Comparison of ENCODE assay signal across 19 cellular contexts in the genomic region with DNA sequence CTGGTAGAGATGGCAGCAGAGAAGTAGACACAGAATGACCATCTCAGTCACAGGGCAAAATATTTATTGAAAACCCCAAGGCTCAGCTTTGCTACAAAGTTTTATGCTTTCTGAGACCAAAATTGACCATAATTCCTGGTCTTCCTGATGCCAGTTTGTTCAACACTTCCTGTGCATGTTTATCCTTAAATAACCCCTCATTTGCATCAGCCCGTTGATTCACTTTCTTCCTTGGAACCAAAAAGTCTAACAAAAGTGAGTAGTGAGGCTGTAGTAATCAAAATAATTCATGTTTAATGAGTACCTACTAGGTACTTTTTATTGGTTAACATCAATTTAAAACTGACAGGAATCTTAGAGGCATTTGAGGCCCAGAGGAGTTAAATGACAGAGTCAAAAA. TPM values are rescaled to one million over a fixed set of nuclear protein-coding genes. Genes with fewer than 3 reads are reported as not detected.
"Had no signal": no experiment of that assay in that cellular context is flagged by ENCODE, and none has a peak within 500 bp of the region (broad histone marks: within the 10 kb centered on the region; RNA-seq: fewer than 3 reads in every experiment).

No MANE protein-coding gene starts in this region.

- DNase-seq: activated CD8-positive, alpha-beta memory T cell treated with anti-CD3 and anti-CD28 coated beads, Interleukin-2, amount 50 U/mL, for 4 hours; activated CD8-positive, alpha-beta T cell treated with anti-CD3 and anti-CD28 coated beads for 36 hours; activated naive CD4-positive, alpha-beta T cell; activated naive CD8-positive, alpha-beta T cell treated with anti-CD3 and anti-CD28 coated beads, Interleukin-2, amount 50 U/mL, for 24 hours; caudate nucleus; effector CD4-positive, alpha-beta T cell; left cardiac atrium; nucleus accumbens; sigmoid colon; stimulated activated CD4-positive, alpha-beta T cell treated with anti-CD3 and anti-CD28 coated beads, Interleukin-2, amount 100 ng/mL, for 48 hours; stimulated activated naive CD4-positive, alpha-beta T cell treated with Interleukin-2 at 50 U/mL for 16 hours; T1000; upper lobe of left lung had no signal

- H3K36me3 ChIP-seq: prostate gland, sigmoid colon, suprapubic skin, upper lobe of left lung had no signal

- H3K27ac ChIP-seq: coronary artery, prostate gland, sigmoid colon, suprapubic skin, upper lobe of left lung had no signal

- H3K4me1 Mint-ChIP-seq: activated naive CD8-positive, alpha-beta T cell treated with anti-CD3 and anti-CD28 coated beads, Interleukin-2, amount 50 U/mL, for 24 hours had no signal

- H3K4me1 ChIP-seq: prostate gland, sigmoid colon, suprapubic skin, upper lobe of left lung had no signal

- H3K4me3 Mint-ChIP-seq: activated CD8-positive, alpha-beta T cell treated with anti-CD3 and anti-CD28 coated beads for 36 hours; activated naive CD8-positive, alpha-beta T cell treated with anti-CD3 and anti-CD28 coated beads, Interleukin-2, amount 50 U/mL, for 24 hours; natural killer cell treated with Interleukin-12 subunit alpha and Interleukin-12 subunit beta and Interleukin-15 and Interleukin-18, amount 100 ng/mL, for 72 hours had no signal

- H3K27me3 Mint-ChIP-seq: activated CD8-positive, alpha-beta T cell treated with anti-CD3 and anti-CD28 coated beads for 36 hours; activated naive CD8-positive, alpha-beta T cell treated with anti-CD3 and anti-CD28 coated beads, Interleukin-2, amount 50 U/mL, for 24 hours; natural killer cell treated with Interleukin-12 subunit alpha and Interleukin-12 subunit beta and Interleukin-15 and Interleukin-18, amount 100 ng/mL, for 72 hours had no signal

- ATAC-seq: activated CD8-positive, alpha-beta T cell treated with anti-CD3 and anti-CD28 coated beads for 36 hours; activated naive CD8-positive, alpha-beta T cell treated with anti-CD3 and anti-CD28 coated beads, Interleukin-2, amount 50 U/mL, for 24 hours; left cardiac atrium; natural killer cell treated with Interleukin-12 subunit alpha and Interleukin-12 subunit beta and Interleukin-15 and Interleukin-18, amount 100 ng/mL, for 72 hours had no signal

- H3K9me3 Mint-ChIP-seq: activated naive CD8-positive, alpha-beta T cell treated with anti-CD3 and anti-CD28 coated beads, Interleukin-2, amount 50 U/mL, for 24 hours had no signal

- H3K27ac Mint-ChIP-seq: activated CD8-positive, alpha-beta T cell treated with anti-CD3 and anti-CD28 coated beads for 36 hours; activated naive CD8-positive, alpha-beta T cell treated with anti-CD3 and anti-CD28 coated beads, Interleukin-2, amount 50 U/mL, for 24 hours; natural killer cell treated with Interleukin-12 subunit alpha and Interleukin-12 subunit beta and Interleukin-15 and Interleukin-18, amount 100 ng/mL, for 72 hours had no signal

- H3K9me3 ChIP-seq: prostate gland, sigmoid colon, suprapubic skin, upper lobe of left lung had no signal

- H3K27me3 ChIP-seq: sigmoid colon, suprapubic skin, upper lobe of left lung had no signal

- H3K4me3 ChIP-seq: coronary artery, prostate gland, sigmoid colon, suprapubic skin, upper lobe of left lung had no signal

- H3K36me3 Mint-ChIP-seq: natural killer cell treated with Interleukin-12 subunit alpha and Interleukin-12 subunit beta and Interleukin-15 and Interleukin-18, amount 100 ng/mL, for 72 hours had no signal

RNA-seq across cellular contexts. Expression of a gene that starts 51.7 kb away (rescaled TPM):
- total RNA-seq: activated CD8-positive, alpha-beta T cell treated with anti-CD3 and anti-CD28 coated beads for 36 hours; endothelial cell of umbilical vein; lung microvascular endothelial cell had no signal
- polyA plus RNA-seq: endothelial cell of umbilical vein had no signal
